In genomic region chr10:117373848-117374505, GRCh38 we compare ENCODE assay signal across 8 cellular contexts. TPM values are rescaled to one million over a fixed set of nuclear protein-coding genes. Genes with fewer than 3 reads are reported as not detected.
DNase-seq lines count a peak whose midpoint lies in the region; ATAC-seq and TF ChIP-seq lines count a peak whose summit lies in the region.

No MANE protein-coding gene starts in this region.

- H3K27ac ChIP-seq in endodermal cell (ENCODE audit: low read depth, low read length) = no peak overlapping the region
- H3K27ac ChIP-seq in stomach smooth muscle (ENCODE audit: low read length) = peak overlapping the region; percentile 24

- DNase-seq in AG04449 (ENCODE audit: low read depth, low spot score) (no peak), Kasumi-1 (lab: John Stamatoyannopoulos, UW) (peak; percentile 44 to 84), endodermal cell (peak; percentile 67), mesothelial cell of epicardium (ENCODE audit: low spot score in 2 of 2, unreplicated experiment in 2 of 2) (no peak), COLO829 (ENCODE audit: low spot score) (no peak)
- peak; percentile 80 for DNase-seq in activated CD4-positive, alpha-beta T cell treated with anti-CD3 and anti-CD28 coated beads, Interleukin-2, amount 10 ng/mL, durations not matched to agents 24 days and 14 days

- POLR2A ChIA-PET in AG04449 (lab: Yijun Ruan, JAX) = interaction anchor here (0.6 kb wide), 2 partner anchors 72 to 567 kb away, joined by 3 read pairs; no protein-coding TSS in a partner anchor

- H3K27me3 ChIP-seq in endodermal cell (ENCODE audit: control insufficient read depth, insufficient read depth, low read length, poor library complexity, severe bottlenecking) (peaks cover 22% of the 10 kb centered on the region), stomach smooth muscle (ENCODE audit: control insufficient read depth in 1 of 2, insufficient read depth in 2 of 2, low read length in 2 of 2) (peaks cover 0 to 3% of the 10 kb centered on the region in 2 donors)

- no peaks in the 10 kb centered on the region for H3K9me3 Mint-ChIP-seq in activated CD4-positive, alpha-beta T cell treated with anti-CD3 and anti-CD28 coated beads, Interleukin-2, amount 10 ng/mL, durations not matched to agents 24 days and 14 days
- no peaks in the 10 kb centered on the region for H3K9me3 Mint-ChIP-seq in endodermal cell
- H3K9me3 Mint-ChIP-seq in mesothelial cell of epicardium = no peaks in the 10 kb centered on the region

- H3K9me3 ChIP-seq in endodermal cell (ENCODE audit: control insufficient read depth, low read length) (no peaks in the 10 kb centered on the region), stomach smooth muscle (ENCODE audit: control insufficient read depth in 2 of 2, low read length in 2 of 2) (no peaks in the 10 kb centered on the region)

- 0 to 2% methylated on average over 7 to 31 of the region's 31 CpGs for WGBS in endodermal cell (ENCODE audit: insufficient coverage in 1 of 2, insufficient read length in 1 of 2), 2 experiments

- H3K36me3 ChIP-seq in endodermal cell (ENCODE audit: control insufficient read depth, insufficient read depth, low read length) (no peaks in the 10 kb centered on the region), stomach smooth muscle (ENCODE audit: control insufficient read depth in 2 of 2, insufficient read depth in 2 of 2, low read length in 2 of 2) (no peaks in the 10 kb centered on the region)

- H3K36me3 Mint-ChIP-seq in activated CD4-positive, alpha-beta T cell treated with anti-CD3 and anti-CD28 coated beads, Interleukin-2, amount 10 ng/mL, durations not matched to agents 24 days and 14 days (ENCODE audit: low read depth) = peaks cover 11% of the 10 kb centered on the region
- H3K36me3 Mint-ChIP-seq in endodermal cell (ENCODE audit: low read depth) = peaks cover 9% of the 10 kb centered on the region
- no peaks in the 10 kb centered on the region for H3K36me3 Mint-ChIP-seq in mesothelial cell of epicardium

- H3K4me3 Mint-ChIP-seq in activated CD4-positive, alpha-beta T cell treated with anti-CD3 and anti-CD28 coated beads, Interleukin-2, amount 10 ng/mL, durations not matched to agents 24 days and 14 days = peak overlapping the region; percentile 94
- H3K4me3 Mint-ChIP-seq in endodermal cell (peak overlapping the region; percentile 85), mesothelial cell of epicardium (peak overlapping the region; percentile 88)

- ATAC-seq in GM19035 (IDR thresholded peaks at IDR 0.05; ENCODE audit: unreplicated experiment) = peak; percentile 10

- peaks cover 22% of the 10 kb centered on the region for H3K27me3 Mint-ChIP-seq in activated CD4-positive, alpha-beta T cell treated with anti-CD3 and anti-CD28 coated beads, Interleukin-2, amount 10 ng/mL, durations not matched to agents 24 days and 14 days
- H3K27me3 Mint-ChIP-seq in endodermal cell (ENCODE audit: insufficient read depth) = peaks cover 27% of the 10 kb centered on the region
- peaks cover 21% of the 10 kb centered on the region for H3K27me3 Mint-ChIP-seq in mesothelial cell of epicardium (ENCODE audit: low read depth)

- peaks cover 19% of the 10 kb centered on the region for H3K4me1 Mint-ChIP-seq in activated CD4-positive, alpha-beta T cell treated with anti-CD3 and anti-CD28 coated beads, Interleukin-2, amount 10 ng/mL, durations not matched to agents 24 days and 14 days
- H3K4me1 Mint-ChIP-seq in endodermal cell (peaks cover 19% of the 10 kb centered on the region), mesothelial cell of epicardium (peaks cover 37% of the 10 kb centered on the region)

- TF ChIP-seq CTCF in AG04449 (IDR thresholded peaks at IDR 0.05; ENCODE audit: insufficient read depth, low read length, missing control alignments) (no peak), endodermal cell (conservative IDR thresholded peaks at IDR 0.05) (no peak), mesothelial cell of epicardium (IDR thresholded peaks at IDR 0.05; ENCODE audit: unreplicated experiment) (no peak)

- H3K4me3 ChIP-seq in AG04449 (ENCODE audit: low read depth, low read length) (peak overlapping the region; percentile 93), endodermal cell (ENCODE audit: low read length) (peak overlapping the region; percentile 88), stomach smooth muscle (ENCODE audit: low read length in 2 of 2) (peak overlapping the region; percentile 93 to 94)

- H3K4me1 ChIP-seq in endodermal cell (ENCODE audit: control insufficient read depth, insufficient read depth, low read length) (no peaks in the 10 kb centered on the region), stomach smooth muscle (ENCODE audit: control insufficient read depth, insufficient read depth, low read length) (peaks cover 23% of the 10 kb centered on the region)

- H3K9ac ChIP-seq in endodermal cell (ENCODE audit: extremely low read depth, low read length, poor library complexity, severe bottlenecking) = peak overlapping the region; percentile 60
- peak overlapping the region; percentile 84 to 92 for H3K9ac ChIP-seq in stomach smooth muscle (ENCODE audit: low read length in 2 of 2)

- H3K27ac Mint-ChIP-seq in activated CD4-positive, alpha-beta T cell treated with anti-CD3 and anti-CD28 coated beads, Interleukin-2, amount 10 ng/mL, durations not matched to agents 24 days and 14 days = peak overlapping the region; percentile 82
- H3K27ac Mint-ChIP-seq in endodermal cell (peak overlapping the region; percentile 83), mesothelial cell of epicardium (peak overlapping the region; percentile 83)

- intact Hi-C loops in activated CD4-positive, alpha-beta T cell treated with anti-CD3 and anti-CD28 coated beads, Interleukin-2, amount 10 ng/mL, durations not matched to agents 24 days and 14 days (cut with micrococcal nuclease) = loop anchor here (2.0 to 10.0 kb wide), 2 partner anchors 673 to 971 kb away; partner anchors contain the start of genes FAM204A and RAB11FIP2

- CTCF ChIA-PET in AG04449 (lab: Yijun Ruan, JAX) = interaction anchor here (0.8 to 1.3 kb wide), 2 partner anchors 39 to 157 kb away, joined by 3 to 8 read pairs; no protein-coding TSS in a partner anchor

RNA-seq across cellular contexts. Expression of gene PDZD8, which starts 1.3 kb away (rescaled TPM):
- 23.3 and 23.5 TPM in 2 replicates for total RNA-seq in activated CD4-positive, alpha-beta T cell treated with anti-CD3 and anti-CD28 coated beads, Interleukin-2, amount 10 ng/mL, durations not matched to agents 24 days and 14 days
- total RNA-seq in endodermal cell = 10 to 100 TPM; 53.3 to 60.1 TPM
- polyA plus RNA-seq in endodermal cell (2013, experiment 1 of 2) = 21.5 TPM
- 19.2 TPM for polyA plus RNA-seq in endodermal cell (2013, experiment 2 of 2)
- total RNA-seq in mesothelial cell of epicardium = 26.3 to 29.2 TPM (median 27.3 TPM) in 3 replicates

Comparison
In these comparisons a context has a peak if more than half of its experiments do, and no peak if none do; other contexts are left out.
1. DNase-seq: peak in Kasumi-1 (2 of 2), activated CD4-positive, alpha-beta T cell treated with anti-CD3 and anti-CD28 coated beads, Interleukin-2, amount 10 ng/mL, durations not matched to agents 24 days and 14 days (single experiment) and endodermal cell (single experiment); none in AG04449 (single experiment), mesothelial cell of epicardium (0 of 2) and COLO829 (single experiment).
2. Peak in every context shown above with its lines, with median percentiles within 50 percentile points of each other: H3K4me3 ChIP-seq, H3K27ac Mint-ChIP-seq and H3K4me3 Mint-ChIP-seq.